In the genomic region with DNA sequence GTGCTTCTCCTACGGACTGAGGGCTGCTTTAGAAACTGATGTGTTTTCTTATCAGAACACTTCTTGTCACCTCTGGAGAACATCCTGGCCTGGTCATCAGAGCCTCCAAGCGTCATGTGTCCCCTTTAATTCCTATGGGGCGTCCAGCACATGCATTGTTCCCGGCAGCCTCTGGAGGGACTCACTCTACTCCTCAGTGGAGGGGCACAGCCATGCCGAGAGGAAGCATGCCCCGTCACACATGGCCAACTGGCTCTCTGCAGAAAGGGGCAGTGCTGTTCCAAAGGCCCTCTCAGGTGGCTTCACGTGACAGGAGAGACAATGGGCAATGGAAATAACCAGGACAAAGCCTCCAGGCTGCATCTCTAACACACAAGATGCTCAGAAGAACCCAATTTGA, we compare ENCODE assay signal across 1 cellular context.
TF ChIP-seq lines count a peak whose summit lies in the region.

No MANE protein-coding gene starts in this region.

TF ChIP-seq in SK-N-SH, 30 proteins besides CTCF, POLR2A, EP300 and RAD21 (continued from another document):
- TF ChIP-seq, protein P1, sequence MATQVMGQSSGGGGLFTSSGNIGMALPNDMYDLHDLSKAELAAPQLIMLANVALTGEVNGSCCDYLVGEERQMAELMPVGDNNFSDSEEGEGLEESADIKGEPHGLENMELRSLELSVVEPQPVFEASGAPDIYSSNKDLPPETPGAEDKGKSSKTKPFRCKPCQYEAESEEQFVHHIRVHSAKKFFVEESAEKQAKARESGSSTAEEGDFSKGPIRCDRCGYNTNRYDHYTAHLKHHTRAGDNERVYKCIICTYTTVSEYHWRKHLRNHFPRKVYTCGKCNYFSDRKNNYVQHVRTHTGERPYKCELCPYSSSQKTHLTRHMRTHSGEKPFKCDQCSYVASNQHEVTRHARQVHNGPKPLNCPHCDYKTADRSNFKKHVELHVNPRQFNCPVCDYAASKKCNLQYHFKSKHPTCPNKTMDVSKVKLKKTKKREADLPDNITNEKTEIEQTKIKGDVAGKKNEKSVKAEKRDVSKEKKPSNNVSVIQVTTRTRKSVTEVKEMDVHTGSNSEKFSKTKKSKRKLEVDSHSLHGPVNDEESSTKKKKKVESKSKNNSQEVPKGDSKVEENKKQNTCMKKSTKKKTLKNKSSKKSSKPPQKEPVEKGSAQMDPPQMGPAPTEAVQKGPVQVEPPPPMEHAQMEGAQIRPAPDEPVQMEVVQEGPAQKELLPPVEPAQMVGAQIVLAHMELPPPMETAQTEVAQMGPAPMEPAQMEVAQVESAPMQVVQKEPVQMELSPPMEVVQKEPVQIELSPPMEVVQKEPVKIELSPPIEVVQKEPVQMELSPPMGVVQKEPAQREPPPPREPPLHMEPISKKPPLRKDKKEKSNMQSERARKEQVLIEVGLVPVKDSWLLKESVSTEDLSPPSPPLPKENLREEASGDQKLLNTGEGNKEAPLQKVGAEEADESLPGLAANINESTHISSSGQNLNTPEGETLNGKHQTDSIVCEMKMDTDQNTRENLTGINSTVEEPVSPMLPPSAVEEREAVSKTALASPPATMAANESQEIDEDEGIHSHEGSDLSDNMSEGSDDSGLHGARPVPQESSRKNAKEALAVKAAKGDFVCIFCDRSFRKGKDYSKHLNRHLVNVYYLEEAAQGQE (IDR thresholded peaks at IDR 0.05; ENCODE audit: low read depth, low read length), result no peak
- TF ChIP-seq MXI1 (IDR thresholded peaks at IDR 0.05; ENCODE audit: low read depth, low read length) (no peak), YY1 (IDR thresholded peaks at IDR 0.05; ENCODE audit: low read depth) (no peak), NFIC (IDR thresholded peaks at IDR 0.05; ENCODE audit: borderline replicate concordance) (no peak)
